In the genomic region with DNA sequence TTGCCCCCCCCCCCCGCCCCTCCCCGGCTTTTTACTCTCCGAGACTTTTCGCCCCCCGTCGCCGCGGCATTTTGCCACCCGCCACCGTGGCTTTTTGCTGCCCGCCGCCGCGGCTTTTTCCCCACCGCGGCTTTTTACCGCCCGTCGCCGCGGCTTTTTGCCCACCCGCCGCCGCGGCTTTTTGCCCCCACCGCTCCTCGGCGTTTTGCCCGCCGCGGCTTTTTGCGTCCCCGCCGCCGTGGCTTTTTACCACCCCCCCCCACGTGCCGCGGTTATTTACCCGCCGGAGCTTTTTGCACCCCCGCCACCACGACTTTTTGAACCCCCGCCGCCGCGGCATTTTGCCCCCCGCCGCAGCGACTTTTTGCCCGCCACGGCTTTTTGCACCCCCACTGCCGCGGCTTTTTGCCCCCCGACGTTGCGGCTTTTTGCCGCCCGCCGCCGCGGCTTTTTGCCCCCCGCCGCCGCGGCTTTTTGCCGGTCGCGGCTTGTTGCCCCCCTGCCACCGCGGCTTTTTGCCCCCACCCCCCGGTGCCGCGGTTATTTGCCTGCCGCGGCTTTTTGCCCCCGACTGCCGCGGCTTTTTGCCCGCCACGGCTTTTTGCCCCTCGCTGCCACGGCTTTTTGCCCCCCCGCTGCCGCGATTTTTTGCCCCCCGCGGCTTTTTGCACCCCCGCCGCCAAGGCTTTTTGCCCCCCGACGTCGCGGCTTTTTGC, we compare ENCODE assay signal across 19 cellular contexts.
A peak's percentile ranks its signal among the peaks of the same experiment; 100 is the strongest.
DNase-seq lines count a peak whose midpoint lies in the region; ATAC-seq, FAIRE-seq and TF ChIP-seq lines count a peak whose summit lies in the region.
"Had no signal": no experiment of that assay in that cellular context is flagged by ENCODE, and none has a peak within 500 bp of the region (broad histone marks: within the 10 kb centered on the region; RNA-seq: fewer than 3 reads in every experiment).

No MANE protein-coding gene starts in this region.

- H3K27ac Mint-ChIP-seq in T-helper 2 cell treated with Interferon-gamma antibody and Interleukin-4, amounts not matched to agents 5 μg/mL and 100 μg/mL, for 36 hours: peak overlapping the region; percentile 72
- H3K27ac Mint-ChIP-seq in naive B cell: peak overlapping the region in 3 of 6 donors; percentile 23 to 81 (median 24)

- H3K4me3 ChIP-seq in BE2C (ENCODE audit: low read depth, low read length): no peak overlapping the region
- H3K4me3 ChIP-seq: uterus had no signal

- no peaks in the 10 kb centered on the region for H3K4me1 ChIP-seq in BE2C
- H3K4me1 ChIP-seq: uterus had no signal

- TF ChIP-seq CTCF in BE2C (IDR thresholded peaks at IDR 0.05; ENCODE audit: low read depth, low read length): no peak

- H3K36me3 ChIP-seq in BE2C: no peaks in the 10 kb centered on the region
- H3K36me3 ChIP-seq: gastroesophageal sphincter, uterus had no signal

- CTCF ChIA-PET in HEK293T (lab: Yijun Ruan, JAX): no interaction called here

- no peak overlapping the region for H3K4me3 Mint-ChIP-seq in T-helper 2 cell treated with Interferon-gamma antibody and Interleukin-4, amounts not matched to agents 5 μg/mL and 100 μg/mL, for 36 hours
- H3K4me3 Mint-ChIP-seq in naive B cell: peak overlapping the region in 6 of 8 donors; percentile 51 to 86 (median 74)
- H3K4me3 Mint-ChIP-seq: neural crest cell had no signal

- POLR2A ChIA-PET in HEK293T (lab: Yijun Ruan, JAX): no interaction called here

- DNase-seq in T-helper 2 cell treated with Interferon-gamma antibody and Interleukin-4, amounts not matched to agents 5 μg/mL and 100 μg/mL, for 36 hours (ENCODE audit: low spot score): no peak
- DNase-seq in T-helper 2 cell (no peak), BE2C (peak; percentile 4), HEK293T (ENCODE audit: extremely low spot score) (peak; percentile 8), naive B cell (no peak), NCI-H2227 (lab: John Stamatoyannopoulos, UW; ENCODE audit: unreplicated experiment) (no peak), GM19239 (ENCODE audit: insufficient read length, low spot score) (no peak)
- DNase-seq: ACHN; activated effector memory CD4-positive, alpha-beta T cell treated with anti-CD3 and anti-CD28 coated beads, Interleukin-2, amount 50 U/mL, for 16 hours; amygdala; central memory CD4-positive, alpha-beta T cell; NCI-H1092 treated with DMSO at 0.1 percent for 48 hours; NCI-H526; stimulated activated CD4-positive, alpha-beta T cell treated with anti-CD3 and anti-CD28 coated beads, Interleukin-4, amount 100 ng/mL, for 24 hours; uterus had no signal

- no peaks in the 10 kb centered on the region for H3K9me3 ChIP-seq in BE2C
- H3K9me3 ChIP-seq: uterus had no signal

- FAIRE-seq in GM19239 (lab: Jason Lieb, UNC): no peak

- peaks cover 2% of the 10 kb centered on the region for H3K36me3 Mint-ChIP-seq in T-helper 2 cell treated with Interferon-gamma antibody and Interleukin-4, amounts not matched to agents 5 μg/mL and 100 μg/mL, for 36 hours (ENCODE audit: low read depth)
- H3K36me3 Mint-ChIP-seq in naive B cell: peaks cover 0 to 11% of the 10 kb centered on the region in 2 donors

- no peaks in the 10 kb centered on the region; the same call in 1 of the 2 replicates for H3K27me3 ChIP-seq in BE2C

- H3K9me3 Mint-ChIP-seq in T-helper 2 cell treated with Interferon-gamma antibody and Interleukin-4, amounts not matched to agents 5 μg/mL and 100 μg/mL, for 36 hours: peaks cover 2% of the 10 kb centered on the region
- peaks cover 4 to 29% (median 20%) of the 10 kb centered on the region in 7 donors for H3K9me3 Mint-ChIP-seq in naive B cell

- peaks cover 36% of the 10 kb centered on the region for H3K27me3 Mint-ChIP-seq in T-helper 2 cell treated with Interferon-gamma antibody and Interleukin-4, amounts not matched to agents 5 μg/mL and 100 μg/mL, for 36 hours (ENCODE audit: low read depth)
- H3K27me3 Mint-ChIP-seq in naive B cell: peaks cover 32 to 52% (median 52%) of the 10 kb centered on the region in 3 donors

- no peak for ATAC-seq in naive B cell (ENCODE audit: low read depth in 2 of 2)
- ATAC-seq in GM19035 (IDR thresholded peaks at IDR 0.05; ENCODE audit: unreplicated experiment): no peak
- ATAC-seq: gastroesophageal sphincter, Right ventricle myocardium inferior had no signal

- peaks cover 2% of the 10 kb centered on the region for H3K4me1 Mint-ChIP-seq in T-helper 2 cell treated with Interferon-gamma antibody and Interleukin-4, amounts not matched to agents 5 μg/mL and 100 μg/mL, for 36 hours (ENCODE audit: low read depth)
- H3K4me1 Mint-ChIP-seq in naive B cell: peaks cover 0 to 11% (median 0%) of the 10 kb centered on the region in 3 donors
- H3K4me1 Mint-ChIP-seq: neural crest cell had no signal

TF ChIP-seq in HEK293T, 16 proteins besides CTCF, POLR2A, EP300 and RAD21:
- TF ChIP-seq CTBP1 (IDR thresholded peaks at IDR 0.05; ENCODE audit: borderline replicate concordance) (no peak), LEF1 (IDR thresholded peaks at IDR 0.05; ENCODE audit: borderline replicate concordance) (no peak), L3MBTL2 (conservative IDR thresholded peaks at IDR 0.05) (no peak), FOXM1 (IDR thresholded peaks at IDR 0.05; ENCODE audit: borderline replicate concordance) (no peak), SP1 (IDR thresholded peaks at IDR 0.05) (no peak)

Comparison
In these comparisons a context has a peak if more than half of its experiments do, and no peak if none do; other contexts are left out.
1. DNase-seq: peak in BE2C (single experiment) and HEK293T (single experiment); none in T-helper 2 cell treated with Interferon-gamma antibody and Interleukin-4, amounts not matched to agents 5 μg/mL and 100 μg/mL, for 36 hours (single experiment), T-helper 2 cell (0 of 5), naive B cell (single experiment), NCI-H2227 (single experiment) and GM19239 (single experiment).